24 cellular contexts compared by ENCODE assay signal in the genomic region with DNA sequence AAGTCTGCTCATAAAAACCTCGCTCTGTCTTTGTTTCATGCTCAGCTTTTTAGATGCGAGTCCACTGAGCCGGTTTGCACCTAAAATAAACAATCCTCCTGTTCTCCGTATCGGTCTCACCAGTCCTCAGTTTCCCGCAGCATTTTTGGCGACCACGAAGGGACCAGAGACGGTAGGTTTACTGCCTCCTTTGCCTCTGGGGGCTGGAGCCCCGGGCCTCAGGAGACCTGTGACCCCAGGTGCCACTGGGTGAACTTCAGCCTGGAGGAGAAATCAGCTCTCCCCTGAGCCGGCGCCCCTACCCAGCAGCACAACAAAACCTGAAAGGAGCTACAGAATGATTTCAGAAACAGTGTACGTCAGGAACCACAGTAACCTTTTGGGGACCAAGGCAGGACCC. TPM values are rescaled to one million over a fixed set of nuclear protein-coding genes. Genes with fewer than 3 reads are reported as not detected.
"Had no signal": no experiment of that assay in that cellular context is flagged by ENCODE, and none has a peak within 500 bp of the region (broad histone marks: within the 10 kb centered on the region; RNA-seq: fewer than 3 reads in every experiment).

No MANE protein-coding gene starts in this region.

- H3K9me3 Mint-ChIP-seq: activated CD4-positive, alpha-beta memory T cell treated with anti-CD3 and anti-CD28 coated beads, Interleukin-2, amount 10 ng/mL, durations not matched to agents 7 days and 5 days; activated naive CD4-positive, alpha-beta T cell treated with anti-CD3 and anti-CD28 coated beads, Interleukin-2, amount 50 U/mL, for 72 hours; activated T-cell treated with anti-CD3 and anti-CD28 coated beads, Interleukin-2, amount 50 U/mL, for 24 hours; activated T-helper 2 cell treated with anti-CD3 and anti-CD28 coated beads, Interferon-gamma antibody, Interleukin-2, Interleukin-4, amounts not matched to agents 10 μg/mL and 5 μg/mL and 100 μg/mL, durations not matched to agents 14 hours and 24 hours and 36 hours; memory B cell; stimulated activated effector memory CD8-positive, alpha-beta T cell treated with anti-CD3 and anti-CD28 coated beads, Interleukin-12 subunit alpha, Interleukin-12 subunit beta, amount 100 ng/mL, for 72 hours; T-cell had no signal

- H3K36me3 ChIP-seq: cardiac muscle cell, esophagus muscularis mucosa, gastroesophageal sphincter, heart left ventricle, thoracic aorta had no signal

- H3K27ac Mint-ChIP-seq: activated CD4-positive, alpha-beta memory T cell treated with anti-CD3 and anti-CD28 coated beads, Interleukin-2, amount 10 ng/mL, durations not matched to agents 7 days and 5 days; activated naive CD4-positive, alpha-beta T cell treated with anti-CD3 and anti-CD28 coated beads, Interleukin-2, amount 50 U/mL, for 72 hours; activated T-cell treated with anti-CD3 and anti-CD28 coated beads, Interleukin-2, amount 50 U/mL, for 24 hours; activated T-helper 2 cell treated with anti-CD3 and anti-CD28 coated beads, Interferon-gamma antibody, Interleukin-2, Interleukin-4, amounts not matched to agents 10 μg/mL and 5 μg/mL and 100 μg/mL, durations not matched to agents 14 hours and 24 hours and 36 hours; memory B cell; stimulated activated effector memory CD8-positive, alpha-beta T cell treated with anti-CD3 and anti-CD28 coated beads, Interleukin-12 subunit alpha, Interleukin-12 subunit beta, amount 100 ng/mL, for 72 hours; T-cell had no signal

- H3K9me3 ChIP-seq: esophagus muscularis mucosa, gastroesophageal sphincter, heart left ventricle, psoas muscle, thoracic aorta had no signal

- H3K27me3 ChIP-seq: cardiac muscle cell had no signal

- DNase-seq: activated CD4-positive, alpha-beta memory T cell treated with anti-CD3 and anti-CD28 coated beads, Interleukin-2, amount 10 ng/mL, durations not matched to agents 7 days and 5 days; activated CD4-positive, alpha-beta T cell treated with anti-CD3 and anti-CD28 coated beads for 48 hours; activated CD4-positive, CD25-positive, alpha-beta regulatory T cell; activated T-cell treated with anti-CD3 and anti-CD28 coated beads, Interleukin-2, amount 50 U/mL, for 24 hours; dermis blood vessel endothelial cell; effector memory CD4-positive, alpha-beta T cell; heart left ventricle; left ventricle myocardium superior; psoas muscle; right cardiac atrium; stimulated activated CD4-positive, alpha-beta T cell treated with anti-CD3 and anti-CD28 coated beads, Interleukin-4, amount 100 ng/mL, for 24 hours; T-cell; T-helper 9 cell had no signal

- H3K27ac ChIP-seq: cardiac muscle cell, esophagus muscularis mucosa, gastroesophageal sphincter, psoas muscle, thoracic aorta had no signal

- H3K4me3 Mint-ChIP-seq: activated CD4-positive, alpha-beta memory T cell treated with anti-CD3 and anti-CD28 coated beads, Interleukin-2, amount 10 ng/mL, durations not matched to agents 7 days and 5 days; activated T-cell treated with anti-CD3 and anti-CD28 coated beads, Interleukin-2, amount 50 U/mL, for 24 hours; memory B cell; naive thymus-derived CD8-positive, alpha-beta T cell; stimulated activated effector memory CD8-positive, alpha-beta T cell treated with anti-CD3 and anti-CD28 coated beads, Interleukin-12 subunit alpha, Interleukin-12 subunit beta, amount 100 ng/mL, for 72 hours; T-cell had no signal

- H3K4me3 ChIP-seq: cardiac muscle cell, esophagus muscularis mucosa, gastroesophageal sphincter, heart left ventricle, psoas muscle, thoracic aorta had no signal

- H3K36me3 Mint-ChIP-seq: activated naive CD4-positive, alpha-beta T cell treated with anti-CD3 and anti-CD28 coated beads, Interleukin-2, amount 50 U/mL, for 72 hours; memory B cell; naive thymus-derived CD8-positive, alpha-beta T cell; stimulated activated effector memory CD8-positive, alpha-beta T cell treated with anti-CD3 and anti-CD28 coated beads, Interleukin-12 subunit alpha, Interleukin-12 subunit beta, amount 100 ng/mL, for 72 hours; T-cell had no signal

- ATAC-seq: activated naive CD4-positive, alpha-beta T cell treated with anti-CD3 and anti-CD28 coated beads, Interleukin-2, amount 50 U/mL, for 72 hours; gastroesophageal sphincter; naive thymus-derived CD8-positive, alpha-beta T cell; psoas muscle; SK-N-SH treated with all-trans-retinoic acid at 6 μM for 48 hours; stimulated activated effector memory CD8-positive, alpha-beta T cell treated with anti-CD3 and anti-CD28 coated beads, Interleukin-12 subunit alpha, Interleukin-12 subunit beta, amount 100 ng/mL, for 72 hours; T-cell had no signal

RNA-seq across cellular contexts. Expression of a gene that starts 8.1 kb away (rescaled TPM):
- total RNA-seq: activated CD4-positive, alpha-beta memory T cell treated with anti-CD3 and anti-CD28 coated beads, Interleukin-2, amount 10 ng/mL, durations not matched to agents 7 days and 5 days; activated naive CD4-positive, alpha-beta T cell treated with anti-CD3 and anti-CD28 coated beads, Interleukin-2, amount 50 U/mL, for 72 hours; activated T-helper 2 cell treated with anti-CD3 and anti-CD28 coated beads, Interferon-gamma antibody, Interleukin-2, Interleukin-4, amounts not matched to agents 10 μg/mL and 5 μg/mL and 100 μg/mL, durations not matched to agents 14 hours and 24 hours and 36 hours; dermis blood vessel endothelial cell; endothelial cell of umbilical vein; naive thymus-derived CD8-positive, alpha-beta T cell had no signal
- polyA plus RNA-seq: endothelial cell of umbilical vein; naive thymus-derived CD8-positive, alpha-beta T cell had no signal

RNA-seq across cellular contexts. Expression of a gene that starts 56.2 kb away (rescaled TPM):
- total RNA-seq: cardiac muscle cell, left ventricle myocardium superior had no signal
- polyA plus RNA-seq: cardiac muscle cell had no signal
